ENCODE assay signal across 8 cellular contexts in genomic region chr6:161393839-161394364, GRCh38.
DNase-seq lines count a peak whose midpoint lies in the region; ATAC-seq, FAIRE-seq and TF ChIP-seq lines count a peak whose summit lies in the region.

No MANE protein-coding gene starts in this region.

- H3K9me3 ChIP-seq in astrocyte (ENCODE audit: insufficient read depth, low read depth, low read length) (no peaks in the 10 kb centered on the region), smooth muscle cell (replicated peaks; ENCODE audit: low read depth) (no peaks in the 10 kb centered on the region)

- peak overlapping the region; percentile 80 for H3K4me2 ChIP-seq in astrocyte (ENCODE audit: low read length)
- peak overlapping the region; percentile 77 for H3K4me2 ChIP-seq in smooth muscle cell

- H3K9ac ChIP-seq in astrocyte (ENCODE audit: low read length), result peak overlapping the region; percentile 49
- H3K9ac ChIP-seq in smooth muscle cell (ENCODE audit: low read depth), result no peak overlapping the region

- TF ChIP-seq CTCF in 22Rv1 (IDR thresholded peaks at IDR 0.05), result peak; percentile 53
- TF ChIP-seq CTCF in GM12874 (IDR thresholded peaks at IDR 0.05; ENCODE audit: insufficient read depth, low read depth, low read length), result peak; percentile 42
- peak; percentile 77 for TF ChIP-seq CTCF in astrocyte (IDR thresholded peaks at IDR 0.05; ENCODE audit: insufficient read depth, low read depth, low read length)
- peak; percentile 66 for TF ChIP-seq CTCF in smooth muscle cell (IDR thresholded peaks at IDR 0.05; ENCODE audit: borderline replicate concordance, insufficient read depth, poor library complexity, severe bottlenecking)

- DNase-seq in MV-4-11 (lab: John Stamatoyannopoulos, UW) (peak; percentile 91), SIG-M5 treated with dmso at 0.1 percent for 504 hours (lab: John Stamatoyannopoulos, UW; ENCODE audit: unreplicated experiment) (peak; percentile 88), astrocyte (ENCODE audit: low read depth) (peak; percentile 86), iPS DF 19.7 (ENCODE audit: low read depth, low spot score) (peak; percentile 30), smooth muscle cell (lab: John Stamatoyannopoulos, UW; ENCODE audit: unreplicated experiment) (no peak)

- H3K4me3 Mint-ChIP-seq in astrocyte (ENCODE audit: unreplicated experiment), result no peak overlapping the region

- no peaks in the 10 kb centered on the region for H3K27me3 ChIP-seq in astrocyte (ENCODE audit: insufficient read depth, low read length)
- no peaks in the 10 kb centered on the region for H3K27me3 ChIP-seq in smooth muscle cell (ENCODE audit: low read depth)

- peaks cover 11% of the 10 kb centered on the region for H3K4me1 Mint-ChIP-seq in astrocyte (ENCODE audit: low read depth, unreplicated experiment)

- H3K4me1 ChIP-seq in astrocyte (ENCODE audit: insufficient read depth, low read length) (peaks cover 6% of the 10 kb centered on the region), smooth muscle cell (ENCODE audit: low read depth) (no peaks in the 10 kb centered on the region)

- WGBS in smooth muscle cell (ENCODE audit: low lambda C conversion rate), result 9% methylated on average over 7 of the region's 7 CpGs

- FAIRE-seq in astrocyte (lab: Jason Lieb, UNC), result peak; percentile 91

- no peaks in the 10 kb centered on the region for H3K27me3 Mint-ChIP-seq in astrocyte (ENCODE audit: low read depth, unreplicated experiment)

- H3K79me2 ChIP-seq in astrocyte (ENCODE audit: insufficient read depth, low read length), result no peaks in the 10 kb centered on the region
- H3K79me2 ChIP-seq in smooth muscle cell (ENCODE audit: low read depth), result no peaks in the 10 kb centered on the region

- peak overlapping the region; percentile 32 for H3K4me3 ChIP-seq in astrocyte (ENCODE audit: insufficient read depth, low read depth, low read length)
- H3K4me3 ChIP-seq in smooth muscle cell, result peak overlapping the region; percentile 35

- H3K27ac Mint-ChIP-seq in astrocyte (ENCODE audit: unreplicated experiment), result no peak overlapping the region

- H3F3A ChIP-seq in smooth muscle cell (ENCODE audit: low read depth), result no peaks in the 10 kb centered on the region

- H3K36me3 Mint-ChIP-seq in astrocyte (ENCODE audit: low read depth, unreplicated experiment), result peaks cover 2% of the 10 kb centered on the region

- H3K27ac ChIP-seq in 22Rv1 (no peak overlapping the region), astrocyte (ENCODE audit: low read depth, low read length) (no peak overlapping the region), smooth muscle cell (ENCODE audit: low read depth) (no peak overlapping the region)

- H2AFZ ChIP-seq in astrocyte (ENCODE audit: low read depth, low read length) (peak overlapping the region; percentile 69), smooth muscle cell (ENCODE audit: low read depth) (no peak overlapping the region)

- ATAC-seq in HG02623 (IDR thresholded peaks at IDR 0.05; ENCODE audit: unreplicated experiment), result peak; percentile 100

- H4K20me1 ChIP-seq in astrocyte (ENCODE audit: insufficient read depth, low read length) (no peaks in the 10 kb centered on the region), smooth muscle cell (ENCODE audit: low read depth) (no peaks in the 10 kb centered on the region)

- no peaks in the 10 kb centered on the region for H3K36me3 ChIP-seq in astrocyte (ENCODE audit: insufficient read depth, low read length)
- H3K36me3 ChIP-seq in smooth muscle cell (ENCODE audit: low read depth), result no peaks in the 10 kb centered on the region

- H3K9me3 Mint-ChIP-seq in astrocyte (ENCODE audit: unreplicated experiment), result peaks cover 9% of the 10 kb centered on the region
